ENCODE assay signal across 10 cellular contexts in genomic region chr7:128033246-128033645, GRCh38. TPM values are rescaled to one million over a fixed set of nuclear protein-coding genes. Genes with fewer than 3 reads are reported as not detected.
A peak's percentile ranks its signal among the peaks of the same experiment; 100 is the strongest.
DNase-seq lines count a peak whose midpoint lies in the region; ATAC-seq and TF ChIP-seq lines count a peak whose summit lies in the region.
"Had no signal": no experiment of that assay in that cellular context is flagged by ENCODE, and none has a peak within 500 bp of the region (broad histone marks: within the 10 kb centered on the region; RNA-seq: fewer than 3 reads in every experiment).

No MANE protein-coding gene starts in this region.

- H3K27ac Mint-ChIP-seq in GM23338: no peak overlapping the region
- H3K27ac Mint-ChIP-seq in T-helper 17 cell: no peak overlapping the region

- DNase-seq in GM23338 (ENCODE audit: low spot score): no peak
- no peak for DNase-seq in T-helper 17 cell
- no peak for DNase-seq in osteoblast (ENCODE audit: insufficient read length, low spot score, missing footprints)
- DNase-seq in spleen: no peak
- DNase-seq in SJCRH30: no peak
- DNase-seq: foreskin fibroblast, NCI-H2107 had no signal

- H3K4me3 ChIP-seq in GM23338 (peak overlapping the region; percentile 68), iPS-18c (ENCODE audit: insufficient read depth, low read depth, low read length) (peak overlapping the region; percentile 41; the same call in 1 of the 2 replicates), osteoblast (ENCODE audit: insufficient read depth, low read length) (no peak overlapping the region), spleen (no peak overlapping the region), SJCRH30 (no peak overlapping the region)

- ATAC-seq in GM23338 (no peak), T-helper 17 cell (no peak), GM21529 (IDR thresholded peaks at IDR 0.05; ENCODE audit: unreplicated experiment) (no peak)

- H3K9me3 Mint-ChIP-seq in GM23338: no peaks in the 10 kb centered on the region; the same call in 2 of the 3 replicates

- intact Hi-C loops in spleen (cut with DNase I; ENCODE audit: low total_unique reads): loop anchor here (10.0 kb wide), 1 partner anchor 318 kb away; no protein-coding TSS in a partner anchor

- peaks cover 35% of the 10 kb centered on the region for H3K27me3 Mint-ChIP-seq in GM23338 (ENCODE audit: insufficient read depth, low read depth, poor library complexity)
- H3K27me3 Mint-ChIP-seq in T-helper 17 cell: peaks cover 6% of the 10 kb centered on the region

- H4K20me1 ChIP-seq in GM23338 (replicated peaks; ENCODE audit: insufficient read depth) (peaks cover 32% of the 10 kb centered on the region), osteoblast (ENCODE audit: insufficient read depth, low read length) (peaks cover 68% of the 10 kb centered on the region)

- peak overlapping the region; percentile 91 for H3K4me2 ChIP-seq in GM23338
- H3K4me2 ChIP-seq in osteoblast (ENCODE audit: insufficient read depth, low read length): peak overlapping the region; percentile 78

- H3F3A ChIP-seq in GM23338 (replicated peaks; ENCODE audit: low read depth): no peaks in the 10 kb centered on the region

- no peaks in the 10 kb centered on the region for H3K9me3 ChIP-seq in T-helper 17 cell (ENCODE audit: control insufficient read depth, low read length, poor library complexity, severe bottlenecking)
- no peaks in the 10 kb centered on the region for H3K9me3 ChIP-seq in iPS-18c (ENCODE audit: control insufficient read depth, insufficient read depth, low read length)
- no peaks in the 10 kb centered on the region for H3K9me3 ChIP-seq in osteoblast (ENCODE audit: low read depth, low read length)
- H3K9me3 ChIP-seq in spleen: no peaks in the 10 kb centered on the region
- H3K9me3 ChIP-seq in SJCRH30 (replicated peaks): no peaks in the 10 kb centered on the region

- H3K36me3 Mint-ChIP-seq in GM23338 (ENCODE audit: low read depth) (peaks cover 25% of the 10 kb centered on the region), T-helper 17 cell (ENCODE audit: low read depth) (peaks cover 2% of the 10 kb centered on the region)

- H3K36me3 ChIP-seq in GM23338 (ENCODE audit: insufficient read depth) (no peaks in the 10 kb centered on the region), osteoblast (ENCODE audit: insufficient read depth, low read length) (peaks cover 4% of the 10 kb centered on the region), spleen (peaks cover 0 to 22% (median 6%) of the 10 kb centered on the region in 6 donors), SJCRH30 (peaks cover 5% of the 10 kb centered on the region; the same call in 1 of the 2 replicates)

- H3K27me3 ChIP-seq in GM23338 (ENCODE audit: insufficient read depth) (peaks cover 31% of the 10 kb centered on the region), osteoblast (ENCODE audit: insufficient read depth, low read length) (no peaks in the 10 kb centered on the region), spleen (replicated peaks in 1 of 7) (peaks cover 0 to 27% (median 0%) of the 10 kb centered on the region in 7 donors), SJCRH30 (no peaks in the 10 kb centered on the region)

- peaks cover 30% of the 10 kb centered on the region for H3K4me1 Mint-ChIP-seq in GM23338
- peaks cover 19% of the 10 kb centered on the region for H3K4me1 Mint-ChIP-seq in T-helper 17 cell

- WGBS in spleen, 5 donors: 89 to 93% (median 91%) methylated on average over 9 of the region's 9 CpGs

- H3K4me1 ChIP-seq in GM23338 (ENCODE audit: insufficient read depth): peaks cover 14% of the 10 kb centered on the region
- peaks cover 6% of the 10 kb centered on the region for H3K4me1 ChIP-seq in osteoblast (ENCODE audit: insufficient read depth, low read length)
- peaks cover 0 to 82% (median 33%) of the 10 kb centered on the region in 6 donors for H3K4me1 ChIP-seq in spleen
- peaks cover 10% of the 10 kb centered on the region for H3K4me1 ChIP-seq in SJCRH30

- TF ChIP-seq POLR2A in spleen (IDR thresholded peaks at IDR 0.05): no peak

- peaks cover 14% of the 10 kb centered on the region for H3K79me2 ChIP-seq in GM23338 (replicated peaks; ENCODE audit: insufficient read depth)
- peaks cover 23% of the 10 kb centered on the region for H3K79me2 ChIP-seq in osteoblast (ENCODE audit: insufficient read depth, low read length)

- H3K9me2 ChIP-seq in GM23338 (ENCODE audit: insufficient read depth): peaks cover 5% of the 10 kb centered on the region; the same call in 1 of the 2 replicates

- peak overlapping the region; percentile 81 for H3K4me3 Mint-ChIP-seq in GM23338
- peak overlapping the region; percentile 75 for H3K4me3 Mint-ChIP-seq in T-helper 17 cell

- no peak overlapping the region for H2AFZ ChIP-seq in GM23338
- no peak overlapping the region for H2AFZ ChIP-seq in osteoblast (ENCODE audit: low read length)

- TF ChIP-seq CTCF in GM23338 (conservative IDR thresholded peaks at IDR 0.05; ENCODE audit: low read depth in 2 of 2) (no peak), osteoblast (IDR thresholded peaks at IDR 0.05; ENCODE audit: extremely low read depth, low read depth, low read length) (no peak), spleen (IDR thresholded peaks at IDR 0.05 in 8 of 11, conservative IDR thresholded peaks at IDR 0.05 in 3 of 11) (no peak)

- H3K27ac ChIP-seq in GM23338 (ENCODE audit: low read depth) (no peak overlapping the region), osteoblast (ENCODE audit: low read depth, low read length) (no peak overlapping the region), spleen (no peak overlapping the region), SJCRH30 (no peak overlapping the region)
- H3K27ac ChIP-seq: SK-N-MC had no signal

TF ChIP-seq in GM23338, 12 proteins besides CTCF, POLR2A, EP300 and RAD21:
- TF ChIP-seq STAT1 (IDR thresholded peaks at IDR 0.05; ENCODE audit: unreplicated experiment): no peak
- TF ChIP-seq EZH2phosphoT487 (IDR thresholded peaks at IDR 0.05; ENCODE audit: unreplicated experiment): no peak
- TF ChIP-seq JUNB (IDR thresholded peaks at IDR 0.05; ENCODE audit: unreplicated experiment): no peak
- no peak for TF ChIP-seq EZH2 (IDR thresholded peaks at IDR 0.05; ENCODE audit: low read depth, unreplicated experiment)
- TF ChIP-seq, protein P1, sequence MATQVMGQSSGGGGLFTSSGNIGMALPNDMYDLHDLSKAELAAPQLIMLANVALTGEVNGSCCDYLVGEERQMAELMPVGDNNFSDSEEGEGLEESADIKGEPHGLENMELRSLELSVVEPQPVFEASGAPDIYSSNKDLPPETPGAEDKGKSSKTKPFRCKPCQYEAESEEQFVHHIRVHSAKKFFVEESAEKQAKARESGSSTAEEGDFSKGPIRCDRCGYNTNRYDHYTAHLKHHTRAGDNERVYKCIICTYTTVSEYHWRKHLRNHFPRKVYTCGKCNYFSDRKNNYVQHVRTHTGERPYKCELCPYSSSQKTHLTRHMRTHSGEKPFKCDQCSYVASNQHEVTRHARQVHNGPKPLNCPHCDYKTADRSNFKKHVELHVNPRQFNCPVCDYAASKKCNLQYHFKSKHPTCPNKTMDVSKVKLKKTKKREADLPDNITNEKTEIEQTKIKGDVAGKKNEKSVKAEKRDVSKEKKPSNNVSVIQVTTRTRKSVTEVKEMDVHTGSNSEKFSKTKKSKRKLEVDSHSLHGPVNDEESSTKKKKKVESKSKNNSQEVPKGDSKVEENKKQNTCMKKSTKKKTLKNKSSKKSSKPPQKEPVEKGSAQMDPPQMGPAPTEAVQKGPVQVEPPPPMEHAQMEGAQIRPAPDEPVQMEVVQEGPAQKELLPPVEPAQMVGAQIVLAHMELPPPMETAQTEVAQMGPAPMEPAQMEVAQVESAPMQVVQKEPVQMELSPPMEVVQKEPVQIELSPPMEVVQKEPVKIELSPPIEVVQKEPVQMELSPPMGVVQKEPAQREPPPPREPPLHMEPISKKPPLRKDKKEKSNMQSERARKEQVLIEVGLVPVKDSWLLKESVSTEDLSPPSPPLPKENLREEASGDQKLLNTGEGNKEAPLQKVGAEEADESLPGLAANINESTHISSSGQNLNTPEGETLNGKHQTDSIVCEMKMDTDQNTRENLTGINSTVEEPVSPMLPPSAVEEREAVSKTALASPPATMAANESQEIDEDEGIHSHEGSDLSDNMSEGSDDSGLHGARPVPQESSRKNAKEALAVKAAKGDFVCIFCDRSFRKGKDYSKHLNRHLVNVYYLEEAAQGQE (IDR thresholded peaks at IDR 0.05; ENCODE audit: unreplicated experiment): no peak
- no peak for TF ChIP-seq ZNF331 (CRISPR knock-in tag; IDR thresholded peaks at IDR 0.05; ENCODE audit: low read depth)
- no peak for TF ChIP-seq NANOG (IDR thresholded peaks at IDR 0.05; ENCODE audit: borderline replicate concordance)
- no peak for TF ChIP-seq ETS1 (IDR thresholded peaks at IDR 0.05)
- TF ChIP-seq POLR2AphosphoS5 (IDR thresholded peaks at IDR 0.05; ENCODE audit: low read depth): no peak

RNA-seq across cellular contexts. Expression of gene LRRC4, which starts 2.0 kb away (rescaled TPM):
- 3.6 and 5.2 TPM in 2 replicates for total RNA-seq in GM23338 (2014; rRNA removed; shearing (Covaris generic))
- polyA plus RNA-seq in GM23338 (2016; fragmentation: Nextera tagmentation; extraction: Ambion mirVana) (1.7 and 1.9 TPM in 2 replicates), spleen (1 to 10 TPM in 2 of 3 donors, under 1 TPM in 1; 0.78 to 3.7 (median 1.4) TPM)
- total RNA-seq in T-helper 17 cell (under 1 TPM; 0.34 to 0.57 TPM), osteoblast (0.29 and 0.72 TPM in 2 replicates), spleen (10 to 100 TPM; 13.7 to 43.4 (median 18.3) TPM)
- 1.4 and 2.1 TPM in 2 replicates for total RNA-seq in SJCRH30 (2014; rRNA removed; shearing (Covaris generic))

Comparison
In these comparisons a context has a peak if more than half of its experiments do, and no peak if none do; other contexts are left out.
1. H3K4me3 ChIP-seq: peak in GM23338 (single experiment) and iPS-18c (single experiment); none in osteoblast (single experiment), spleen (0 of 8) and SJCRH30 (single experiment).